In genomic region chr11:112795142-112795815, GRCh38 we compare ENCODE assay signal across 7 cellular contexts.
A peak's percentile ranks its signal among the peaks of the same experiment; 100 is the strongest.
DNase-seq lines count a peak whose midpoint lies in the region; ATAC-seq and TF ChIP-seq lines count a peak whose summit lies in the region.

No MANE protein-coding gene starts in this region.

- H3K27me3 ChIP-seq in dorsolateral prefrontal cortex: no peaks in the 10 kb centered on the region
- H3K27me3 ChIP-seq in osteoblast (ENCODE audit: insufficient read depth, low read length): no peaks in the 10 kb centered on the region

- no peaks in the 10 kb centered on the region for H3K4me1 Mint-ChIP-seq in HFFc6 (ENCODE audit: low read depth)

- no peak overlapping the region for H3K27ac Mint-ChIP-seq in HFFc6

- H3K36me3 Mint-ChIP-seq in HFFc6 (ENCODE audit: low read depth): peaks cover 4% of the 10 kb centered on the region; the same call in 1 of the 2 replicates

- peak; percentile 67 for TF ChIP-seq CTCF in HFFc6 (IDR thresholded peaks at IDR 0.05)
- peak; percentile 21 to 78 (median 54) for TF ChIP-seq CTCF in dorsolateral prefrontal cortex (IDR thresholded peaks at IDR 0.05 in 54 of 56, conservative IDR thresholded peaks at IDR 0.05 in 2 of 56; ENCODE audit: low read depth in 1 of 56, partially characterized antibody in 56 of 56)
- TF ChIP-seq CTCF in osteoblast (IDR thresholded peaks at IDR 0.05; ENCODE audit: extremely low read depth, low read depth, low read length): peak; percentile 79

- intact Hi-C loops in dorsolateral prefrontal cortex (cut with DNase I): loop anchor here (1.0 to 10.0 kb wide), 6 partner anchors 37 to 490 kb away; partner anchors contain the start of gene NCAM1 (in 1 of the 2)

- H3K4me2 ChIP-seq in osteoblast (ENCODE audit: insufficient read depth, low read length): no peak overlapping the region

- no peaks in the 10 kb centered on the region for H3K9me3 ChIP-seq in osteoblast (ENCODE audit: low read depth, low read length)

- H2AFZ ChIP-seq in osteoblast (ENCODE audit: low read length): no peak overlapping the region

- H3K9me3 Mint-ChIP-seq in HFFc6: peaks cover 29% of the 10 kb centered on the region

- DNase-seq in EL: peak; percentile 33
- peak; percentile 1 for DNase-seq in HFFc6
- DNase-seq in RKO (ENCODE audit: low spot score): peak; percentile 51
- peak in 5 of 10 donors; percentile 59 to 70 (median 67) for DNase-seq in dorsolateral prefrontal cortex
- DNase-seq in osteoblast (ENCODE audit: insufficient read length, low spot score, missing footprints): no peak

- H3K4me1 ChIP-seq in osteoblast (ENCODE audit: insufficient read depth, low read length): no peaks in the 10 kb centered on the region

- H3K79me2 ChIP-seq in osteoblast (ENCODE audit: insufficient read depth, low read length): no peaks in the 10 kb centered on the region

- H3K4me3 ChIP-seq in dorsolateral prefrontal cortex (peak overlapping the region in 1 of 59 donors; percentile 6), osteoblast (ENCODE audit: insufficient read depth, low read length) (no peak overlapping the region)

- H3K4me3 Mint-ChIP-seq in HFFc6: no peak overlapping the region

- H4K20me1 ChIP-seq in osteoblast (ENCODE audit: insufficient read depth, low read length): no peaks in the 10 kb centered on the region

- H3K36me3 ChIP-seq in osteoblast (ENCODE audit: insufficient read depth, low read length): no peaks in the 10 kb centered on the region

- peaks cover 2% of the 10 kb centered on the region for H3K27me3 Mint-ChIP-seq in HFFc6 (ENCODE audit: insufficient read depth)

- ATAC-seq in GM21786 (IDR thresholded peaks at IDR 0.05; ENCODE audit: unreplicated experiment) (no peak), GM18502 (IDR thresholded peaks at IDR 0.05; ENCODE audit: poor library complexity, unreplicated experiment) (no peak)

- H3K27ac ChIP-seq in dorsolateral prefrontal cortex: peak overlapping the region in 26 of 59 donors; percentile 3 to 83 (median 72)
- H3K27ac ChIP-seq in osteoblast (ENCODE audit: low read depth, low read length): no peak overlapping the region
